In genomic region chr14:54942913-54943312, GRCh38 we compare ENCODE assay signal across 15 cellular contexts.
"Had no signal": no experiment of that assay in that cellular context is flagged by ENCODE, and none has a peak within 500 bp of the region (broad histone marks: within the 10 kb centered on the region; RNA-seq: fewer than 3 reads in every experiment).

No MANE protein-coding gene starts in this region.

- H3K27me3 Mint-ChIP-seq: activated CD4-positive, alpha-beta T cell treated with anti-CD3 and anti-CD28 coated beads, Interleukin-2, amount 10 ng/mL, durations not matched to agents 7 days and 5 days; natural killer cell treated with Interleukin-12 subunit alpha and Interleukin-12 subunit beta and Interleukin-15 and Interleukin-18, amount 100 ng/mL, for 72 hours; stimulated activated naive B cell treated with anti-CD40 and anti-IgM and Interleukin-4, amounts not matched to agents 10 μg/mL and 1 μg/mL and 100 μg/mL, for 72 hours; T-helper 17 cell; type B pancreatic cell had no signal

- H3K9me3 Mint-ChIP-seq: activated CD4-positive, alpha-beta T cell treated with anti-CD3 and anti-CD28 coated beads, Interleukin-2, amount 10 ng/mL, durations not matched to agents 7 days and 5 days; activated T-helper 2 cell treated with anti-CD3 and anti-CD28 coated beads, Interferon-gamma antibody, Interleukin-2, Interleukin-4, amounts not matched to agents 10 μg/mL and 5 μg/mL and 100 μg/mL, durations not matched to agents 14 hours and 24 hours and 36 hours; natural killer cell treated with Interleukin-12 subunit alpha and Interleukin-12 subunit beta and Interleukin-15 and Interleukin-18, amount 100 ng/mL, for 72 hours; stimulated activated naive B cell treated with anti-CD40 and anti-IgM and Interleukin-4, amounts not matched to agents 10 μg/mL and 1 μg/mL and 100 μg/mL, for 72 hours; type B pancreatic cell had no signal

- H3K4me3 Mint-ChIP-seq: activated CD4-positive, alpha-beta T cell treated with anti-CD3 and anti-CD28 coated beads, Interleukin-2, amount 10 ng/mL, durations not matched to agents 7 days and 5 days; natural killer cell treated with Interleukin-12 subunit alpha and Interleukin-12 subunit beta and Interleukin-15 and Interleukin-18, amount 100 ng/mL, for 72 hours; stimulated activated naive B cell treated with anti-CD40 and anti-IgM and Interleukin-4, amounts not matched to agents 10 μg/mL and 1 μg/mL and 100 μg/mL, for 72 hours; T-helper 17 cell; type B pancreatic cell had no signal

- H3K27ac Mint-ChIP-seq: activated CD4-positive, alpha-beta T cell treated with anti-CD3 and anti-CD28 coated beads, Interleukin-2, amount 10 ng/mL, durations not matched to agents 7 days and 5 days; activated T-helper 2 cell treated with anti-CD3 and anti-CD28 coated beads, Interferon-gamma antibody, Interleukin-2, Interleukin-4, amounts not matched to agents 10 μg/mL and 5 μg/mL and 100 μg/mL, durations not matched to agents 14 hours and 24 hours and 36 hours; type B pancreatic cell had no signal

- DNase-seq: activated CD4-positive, alpha-beta T cell treated with anti-CD3 and anti-CD28 coated beads, Interleukin-2, amount 10 ng/mL, durations not matched to agents 7 days and 5 days; activated CD4-positive, CD25-positive, alpha-beta regulatory T cell; activated naive CD4-positive, alpha-beta T cell treated with anti-CD3 and anti-CD28 coated beads, Interleukin-2, amount 50 U/mL, for 16 hours; adrenal gland; effector memory CD4-positive, alpha-beta T cell; hippocampal formation; nucleus accumbens; psoas muscle; right lobe of liver; stimulated activated CD4-positive, alpha-beta T cell treated with anti-CD3 and anti-CD28 coated beads, Interleukin-2, amount 100 ng/mL, for 24 hours; stimulated activated naive B cell treated with anti-CD40 and anti-IgM and Interleukin-4, amounts not matched to agents 10 μg/mL and 1 μg/mL and 100 μg/mL, for 72 hours; T-helper 17 cell had no signal

- ATAC-seq: natural killer cell treated with Interleukin-12 subunit alpha and Interleukin-12 subunit beta and Interleukin-15 and Interleukin-18, amount 100 ng/mL, for 72 hours; psoas muscle; right lobe of liver; stimulated activated naive B cell treated with anti-CD40 and anti-IgM and Interleukin-4, amounts not matched to agents 10 μg/mL and 1 μg/mL and 100 μg/mL, for 72 hours; T-helper 17 cell had no signal

- H3K4me1 Mint-ChIP-seq: T-helper 17 cell had no signal
